ENCODE assay signal across 1 cellular context in the genomic region with DNA sequence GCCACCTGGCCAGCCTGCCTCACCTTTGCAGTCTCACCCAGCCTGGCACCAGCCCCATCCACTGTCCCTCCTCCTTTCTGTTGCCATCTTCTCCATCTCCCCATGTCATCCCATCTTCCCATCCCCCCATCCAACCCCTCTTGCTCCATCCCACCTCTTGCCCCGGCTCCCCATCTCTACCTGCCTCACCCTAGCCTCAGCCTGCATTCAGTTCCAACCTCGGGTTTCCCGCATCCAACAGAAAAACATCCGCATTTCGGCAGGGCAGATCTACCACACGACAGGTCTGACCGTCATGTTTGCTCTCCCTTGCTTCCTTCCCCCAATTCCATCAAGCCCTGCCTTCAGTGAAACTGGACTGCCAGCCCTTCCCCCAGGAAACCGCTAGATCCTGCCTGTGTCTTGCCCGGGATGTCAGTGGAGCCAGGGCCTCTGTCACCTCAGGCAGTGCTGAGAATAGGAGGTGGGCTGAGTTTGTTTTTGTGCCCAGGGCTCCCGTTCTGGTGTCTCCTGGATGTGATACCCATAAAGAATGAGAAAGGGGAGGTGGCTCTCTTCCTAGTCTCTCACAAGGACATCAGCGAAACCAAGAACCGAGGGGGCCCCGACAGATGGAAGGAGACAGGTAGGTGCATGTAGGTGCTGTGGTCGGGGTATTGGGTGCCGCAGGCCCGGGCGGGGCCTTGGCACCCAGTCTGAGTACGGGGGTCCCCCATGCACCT.
TF ChIP-seq lines count a peak whose summit lies in the region.

No MANE protein-coding gene starts in this region.

TF ChIP-seq in HepG2, 621 proteins besides CTCF, POLR2A, EP300 and RAD21:
- TF ChIP-seq SNAPC5 (CRISPR knock-in tag; IDR thresholded peaks at IDR 0.05; ENCODE audit: borderline replicate concordance): no peak
- TF ChIP-seq FOXO4 (CRISPR knock-in tag; conservative IDR thresholded peaks at IDR 0.05): no peak
- TF ChIP-seq KAT8 (CRISPR knock-in tag; IDR thresholded peaks at IDR 0.05): no peak
- TF ChIP-seq GPBP1L1 (CRISPR knock-in tag; IDR thresholded peaks at IDR 0.05): no peak
- TF ChIP-seq TBX2 (CRISPR knock-in tag; IDR thresholded peaks at IDR 0.05; ENCODE audit: borderline replicate concordance): no peak
- TF ChIP-seq ZSCAN9 (CRISPR knock-in tag; IDR thresholded peaks at IDR 0.05; ENCODE audit: borderline replicate concordance): no peak
- no peak for TF ChIP-seq KDM5A (IDR thresholded peaks at IDR 0.05; ENCODE audit: borderline replicate concordance, low read length)
- TF ChIP-seq ZNF468 (CRISPR knock-in tag; IDR thresholded peaks at IDR 0.05): no peak
- no peak for TF ChIP-seq TMF1 (CRISPR knock-in tag; IDR thresholded peaks at IDR 0.05; ENCODE audit: low read depth)
- TF ChIP-seq ZNF687 (CRISPR knock-in tag; IDR thresholded peaks at IDR 0.05): peak; percentile 8; the same call in 1 of the 2 replicates
- TF ChIP-seq HOXA3 (CRISPR knock-in tag; IDR thresholded peaks at IDR 0.05): 0 out of 2 replicates have a peak, but pooled peaks have one; percentile 31
- TF ChIP-seq, protein P1, sequence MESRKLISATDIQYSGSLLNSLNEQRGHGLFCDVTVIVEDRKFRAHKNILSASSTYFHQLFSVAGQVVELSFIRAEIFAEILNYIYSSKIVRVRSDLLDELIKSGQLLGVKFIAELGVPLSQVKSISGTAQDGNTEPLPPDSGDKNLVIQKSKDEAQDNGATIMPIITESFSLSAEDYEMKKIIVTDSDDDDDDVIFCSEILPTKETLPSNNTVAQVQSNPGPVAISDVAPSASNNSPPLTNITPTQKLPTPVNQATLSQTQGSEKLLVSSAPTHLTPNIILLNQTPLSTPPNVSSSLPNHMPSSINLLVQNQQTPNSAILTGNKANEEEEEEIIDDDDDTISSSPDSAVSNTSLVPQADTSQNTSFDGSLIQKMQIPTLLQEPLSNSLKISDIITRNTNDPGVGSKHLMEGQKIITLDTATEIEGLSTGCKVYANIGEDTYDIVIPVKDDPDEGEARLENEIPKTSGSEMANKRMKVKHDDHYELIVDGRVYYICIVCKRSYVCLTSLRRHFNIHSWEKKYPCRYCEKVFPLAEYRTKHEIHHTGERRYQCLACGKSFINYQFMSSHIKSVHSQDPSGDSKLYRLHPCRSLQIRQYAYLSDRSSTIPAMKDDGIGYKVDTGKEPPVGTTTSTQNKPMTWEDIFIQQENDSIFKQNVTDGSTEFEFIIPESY (CRISPR knock-in tag; IDR thresholded peaks at IDR 0.05): peak; percentile 79
- TF ChIP-seq CCDC6 (CRISPR knock-in tag; IDR thresholded peaks at IDR 0.05): no peak
- TF ChIP-seq, protein P2, sequence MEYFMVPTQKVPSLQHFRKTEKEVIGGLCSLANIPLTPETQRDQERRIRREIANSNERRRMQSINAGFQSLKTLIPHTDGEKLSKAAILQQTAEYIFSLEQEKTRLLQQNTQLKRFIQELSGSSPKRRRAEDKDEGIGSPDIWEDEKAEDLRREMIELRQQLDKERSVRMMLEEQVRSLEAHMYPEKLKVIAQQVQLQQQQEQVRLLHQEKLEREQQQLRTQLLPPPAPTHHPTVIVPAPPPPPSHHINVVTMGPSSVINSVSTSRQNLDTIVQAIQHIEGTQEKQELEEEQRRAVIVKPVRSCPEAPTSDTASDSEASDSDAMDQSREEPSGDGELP (IDR thresholded peaks at IDR 0.05; ENCODE audit: borderline replicate concordance, low read depth): no peak
- TF ChIP-seq SMC3 (IDR thresholded peaks at IDR 0.05; ENCODE audit: low read length): no peak
TF ChIP-seq in HepG2: peak in this region for 3.
